Comparison of ENCODE assay signal across 25 cellular contexts in genomic region chr19:44975444-44975843, GRCh38. TPM values are rescaled to one million over a fixed set of nuclear protein-coding genes. Genes with fewer than 3 reads are reported as not detected.
"Had no signal": no experiment of that assay in that cellular context is flagged by ENCODE, and none has a peak within 500 bp of the region (broad histone marks: within the 10 kb centered on the region; RNA-seq: fewer than 3 reads in every experiment).

No MANE protein-coding gene starts in this region.

- H3K27ac ChIP-seq: HL-60, SJSA1, SK-N-MC had no signal

- FAIRE-seq: HTR-8/SVneo, RCC 7860 had no signal

- H3K4me1 ChIP-seq: SJSA1 had no signal

- H3K9me3 ChIP-seq: SJSA1 had no signal

- H3K27me3 ChIP-seq: SJSA1 had no signal

- DNase-seq: KBM-7, MV-4-11, NCI-H1048, NCI-H1105, NCI-H1417, NCI-H1436 treated with DMSO at 0.1 percent for 48 hours, NCI-H1694, NCI-H187 treated with DMSO at 0.1 percent for 48 hours, NCI-H2029 treated with DMSO at 0.1 percent for 48 hours, NCI-H2171 treated with DMSO at 0.1 percent for 48 hours, NCI-H345, NCI-H446 treated with DMSO at 0.1 percent for 48 hours, NCI-H510A treated with DMSO at 0.1 percent for 48 hours, NCI-H526, NCI-H748 treated with DMSO at 0.1 percent for 48 hours, Right ventricle myocardium superior, RPMI8226, SIG-M5 had no signal

- H3K4me3 ChIP-seq: SJSA1, SK-N-MC had no signal

RNA-seq across cellular contexts. Expression of gene APOC2, which starts 29.6 kb away (rescaled TPM):
- total RNA-seq: LHCN-M2, MCF 10A, Right ventricle myocardium superior, SJSA1 had no signal

RNA-seq across cellular contexts. Expression of gene APOC4, which starts 33.4 kb away (rescaled TPM):
- total RNA-seq: LHCN-M2, MCF 10A, Right ventricle myocardium superior, SJSA1 had no signal
